In the genomic region with DNA sequence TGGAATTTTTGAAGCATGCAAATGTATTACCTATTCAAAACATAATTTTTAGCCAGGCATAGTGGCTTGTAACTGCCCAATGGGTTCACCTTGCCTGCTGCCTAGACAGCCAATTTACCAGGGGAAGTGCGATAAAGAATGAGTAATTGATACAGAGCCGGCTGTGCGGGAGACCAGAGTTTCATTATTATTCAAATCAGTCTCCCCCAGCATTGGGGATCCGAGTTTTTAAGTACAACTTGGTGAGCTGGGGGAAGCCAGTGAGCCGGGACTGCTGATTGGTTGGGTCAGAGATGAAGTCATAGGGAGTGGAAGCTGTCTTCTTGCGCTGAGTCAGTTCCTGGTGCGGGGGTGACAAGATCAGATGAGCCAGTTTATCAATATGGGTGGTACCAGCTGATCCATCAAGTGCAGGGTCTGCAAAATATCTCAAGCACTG, we compare ENCODE assay signal across 14 cellular contexts. TPM values are rescaled to one million over a fixed set of nuclear protein-coding genes. Genes with fewer than 3 reads are reported as not detected.
DNase-seq lines count a peak whose midpoint lies in the region; ATAC-seq and TF ChIP-seq lines count a peak whose summit lies in the region.
"Had no signal": no experiment of that assay in that cellular context is flagged by ENCODE, and none has a peak within 500 bp of the region (broad histone marks: within the 10 kb centered on the region; RNA-seq: fewer than 3 reads in every experiment).

No MANE protein-coding gene starts in this region.

- H3K27me3 ChIP-seq in A673 (replicated peaks; ENCODE audit: insufficient read depth, low read depth, low read length, poor library complexity) (no peaks in the 10 kb centered on the region), OCI-LY3 (ENCODE audit: low read depth, low read length) (no peaks in the 10 kb centered on the region)
- H3K27me3 ChIP-seq: body of pancreas had no signal

- H4K20me1 ChIP-seq in OCI-LY3 (ENCODE audit: insufficient read depth, low read length) = no peaks in the 10 kb centered on the region

- CTCF ChIA-PET in A673 (lab: Charles Lee) = no interaction called here

- peak overlapping the region; percentile 5 for H3K27ac Mint-ChIP-seq in activated T-helper 17 cell treated with anti-CD3 and anti-CD28 coated beads, Interleukin-2, amount 50 U/mL, for 72 hours
- H3K27ac Mint-ChIP-seq in effector memory CD8-positive, alpha-beta T cell = no peak overlapping the region
- H3K27ac Mint-ChIP-seq: nephron progenitor cell had no signal

- no peaks in the 10 kb centered on the region for H3K9me3 Mint-ChIP-seq in activated T-helper 17 cell treated with anti-CD3 and anti-CD28 coated beads, Interleukin-2, amount 50 U/mL, for 72 hours
- H3K9me3 Mint-ChIP-seq in effector memory CD8-positive, alpha-beta T cell = no peaks in the 10 kb centered on the region
- H3K9me3 Mint-ChIP-seq: nephron progenitor cell had no signal

- H3K79me2 ChIP-seq in OCI-LY3 (ENCODE audit: low read length) = no peaks in the 10 kb centered on the region

- POLR2A ChIA-PET in A673 (lab: Charles Lee; ENCODE audit: low non-redundant PET) = no interaction called here

- no peak overlapping the region for H2AFZ ChIP-seq in OCI-LY3 (ENCODE audit: low read depth, low read length)

- H3K4me1 Mint-ChIP-seq in activated T-helper 17 cell treated with anti-CD3 and anti-CD28 coated beads, Interleukin-2, amount 50 U/mL, for 72 hours = peaks cover 6% of the 10 kb centered on the region
- H3K4me1 Mint-ChIP-seq in effector memory CD8-positive, alpha-beta T cell (ENCODE audit: low read depth in 2 of 2) = peaks cover 2 to 5% of the 10 kb centered on the region in 2 donors

- peaks cover 21% of the 10 kb centered on the region for H3K27me3 Mint-ChIP-seq in activated T-helper 17 cell treated with anti-CD3 and anti-CD28 coated beads, Interleukin-2, amount 50 U/mL, for 72 hours
- peaks cover 58 to 68% of the 10 kb centered on the region in 2 donors for H3K27me3 Mint-ChIP-seq in effector memory CD8-positive, alpha-beta T cell

- peak; percentile 48 for DNase-seq in A673 (ENCODE audit: low spot score)
- peak; percentile 37 to 46 for DNase-seq in stimulated activated CD4-positive, alpha-beta T cell treated with anti-CD3 and anti-CD28 coated beads, Interleukin-15, amount 100 ng/mL, for 48 hours (ENCODE audit: low read depth in 2 of 2)
- DNase-seq in effector memory CD8-positive, alpha-beta T cell = no peak
- no peak for DNase-seq in ACHN
- DNase-seq: body of pancreas, DMS79, IMR-90, NCI-H1930, nephron progenitor cell had no signal

- H3K27ac ChIP-seq in A673 (ENCODE audit: low read depth, low read length, poor library complexity, severe bottlenecking) (no peak overlapping the region), OCI-LY3 (ENCODE audit: low read length) (no peak overlapping the region)
- H3K27ac ChIP-seq: body of pancreas had no signal

- peak; percentile 97 for ATAC-seq in activated T-helper 17 cell treated with anti-CD3 and anti-CD28 coated beads, Interleukin-2, amount 50 U/mL, for 72 hours (replicated peaks)
- ATAC-seq in GM21367 (IDR thresholded peaks at IDR 0.05; ENCODE audit: unreplicated experiment) (no peak), HG03439 (IDR thresholded peaks at IDR 0.05; ENCODE audit: unreplicated experiment) (no peak)
- no peak for ATAC-seq in effector memory CD8-positive, alpha-beta T cell (replicated peaks)
- ATAC-seq: body of pancreas, SK-N-SH treated with all-trans-retinoic acid at 6 μM for 48 hours had no signal

- peak overlapping the region; percentile 48 for H3K4me2 ChIP-seq in OCI-LY3 (ENCODE audit: low read length)

- no peak for TF ChIP-seq CTCF in A673 (conservative IDR thresholded peaks at IDR 0.05; ENCODE audit: low read depth, low read length)
- TF ChIP-seq CTCF in OCI-LY3 (IDR thresholded peaks at IDR 0.05; ENCODE audit: low read depth, low read length) = no peak

- H3K36me3 ChIP-seq in A673 (ENCODE audit: insufficient read depth, low read length, poor library complexity, severe bottlenecking) = no peaks in the 10 kb centered on the region
- no peaks in the 10 kb centered on the region for H3K36me3 ChIP-seq in OCI-LY3 (replicated peaks; ENCODE audit: low read depth, low read length)

- in situ Hi-C loops in ACHN (cut with HindIII; ENCODE audit: low pct_ligation_motif_present, low pct_unique_long_range_greater_than_20kb, low sequenced_read_pairs) = no loop called here

- H3K9ac ChIP-seq in OCI-LY3 (ENCODE audit: low read length) = no peak overlapping the region

- BruUV-seq in A673 (replicated peaks; lab: Mats Ljungman, UMichigan) = no TSS peak

- peak overlapping the region; percentile 9 for H3K4me3 Mint-ChIP-seq in activated T-helper 17 cell treated with anti-CD3 and anti-CD28 coated beads, Interleukin-2, amount 50 U/mL, for 72 hours
- no peak overlapping the region for H3K4me3 Mint-ChIP-seq in effector memory CD8-positive, alpha-beta T cell
- H3K4me3 Mint-ChIP-seq: nephron progenitor cell had no signal

- no peaks in the 10 kb centered on the region for H3K9me3 ChIP-seq in A673 (ENCODE audit: low read depth, low read length, poor library complexity, severe bottlenecking)
- no peaks in the 10 kb centered on the region for H3K9me3 ChIP-seq in OCI-LY3 (ENCODE audit: insufficient read depth, low read length)
- H3K9me3 ChIP-seq: body of pancreas had no signal

- H3K36me3 Mint-ChIP-seq in activated T-helper 17 cell treated with anti-CD3 and anti-CD28 coated beads, Interleukin-2, amount 50 U/mL, for 72 hours (ENCODE audit: low read depth) = no peaks in the 10 kb centered on the region
- H3K36me3 Mint-ChIP-seq in effector memory CD8-positive, alpha-beta T cell (ENCODE audit: insufficient read depth) = no peaks in the 10 kb centered on the region

- intact Hi-C loops in A673 (cut with micrococcal nuclease; ENCODE audit: unreplicated experiment) = no loop called here

- H3K4me1 ChIP-seq in A673 (ENCODE audit: insufficient read depth, low read length, poor library complexity, severe bottlenecking) = no peaks in the 10 kb centered on the region
- H3K4me1 ChIP-seq in OCI-LY3 (ENCODE audit: low read length) = peaks cover 6% of the 10 kb centered on the region
- H3K4me1 ChIP-seq: body of pancreas had no signal

- H3K4me3 ChIP-seq in A673 (ENCODE audit: low read depth, low read length, poor library complexity, severe bottlenecking) (no peak overlapping the region), OCI-LY3 (ENCODE audit: low read length) (no peak overlapping the region; the same call in 1 of the 2 replicates)
- H3K4me3 ChIP-seq: body of pancreas had no signal

RNA-seq across cellular contexts. Expression of a gene that starts 29.1 kb away (rescaled TPM):
- total RNA-seq in A673 (2021) = 21.9 and 24.8 TPM in 2 replicates
- total RNA-seq in activated T-helper 17 cell treated with anti-CD3 and anti-CD28 coated beads, Interleukin-2, amount 50 U/mL, for 72 hours = 10 to 100 TPM; 21.5 to 22.4 TPM

Comparison
In these comparisons a context has a peak if more than half of its experiments do, and no peak if none do; other contexts are left out.
1. DNase-seq: peak in A673 (single experiment) and stimulated activated CD4-positive, alpha-beta T cell treated with anti-CD3 and anti-CD28 coated beads, Interleukin-15, amount 100 ng/mL, for 48 hours (2 of 2); none in effector memory CD8-positive, alpha-beta T cell (0 of 3) and ACHN (single experiment).